ENCODE assay signal across 21 cellular contexts in the genomic region with DNA sequence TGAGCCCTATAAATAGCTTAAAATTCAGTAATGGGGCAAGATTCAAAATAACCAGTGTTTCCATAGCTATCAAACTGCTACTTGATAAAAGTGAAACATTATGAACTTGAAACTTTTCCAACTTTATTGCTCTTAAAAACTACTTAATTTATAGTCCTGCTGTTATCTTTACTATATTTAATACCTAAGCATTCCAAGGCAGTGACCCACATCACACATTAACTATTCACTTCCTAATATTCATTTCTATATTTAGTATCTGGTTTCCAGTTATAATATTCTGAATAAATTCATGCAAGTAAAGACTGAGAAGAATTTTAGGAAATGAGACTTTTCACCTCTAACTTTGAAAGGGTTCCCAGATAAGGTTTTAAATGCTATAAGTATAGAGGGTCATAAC.
A peak's percentile ranks its signal among the peaks of the same experiment; 100 is the strongest.
DNase-seq lines count a peak whose midpoint lies in the region; ATAC-seq and TF ChIP-seq lines count a peak whose summit lies in the region.
"Had no signal": no experiment of that assay in that cellular context is flagged by ENCODE, and none has a peak within 500 bp of the region (broad histone marks: within the 10 kb centered on the region; RNA-seq: fewer than 3 reads in every experiment).

No MANE protein-coding gene starts in this region.

- H3K9me3 Mint-ChIP-seq in naive thymus-derived CD8-positive, alpha-beta T cell, result no peaks in the 10 kb centered on the region
- H3K9me3 Mint-ChIP-seq: activated naive CD8-positive, alpha-beta T cell treated with anti-CD3 and anti-CD28 coated beads, Interleukin-2, amount 10 ng/mL, durations not matched to agents 7 days and 5 days; activated T-cell treated with anti-CD3 and anti-CD28 coated beads, Interleukin-2, amount 50 U/mL, for 72 hours; CD14-positive monocyte; T-cell had no signal

- H3K4me3 Mint-ChIP-seq in naive thymus-derived CD8-positive, alpha-beta T cell, result no peak overlapping the region
- H3K4me3 Mint-ChIP-seq: activated CD8-positive, alpha-beta T cell treated with anti-CD3 and anti-CD28 coated beads, Interleukin-2, amount 10 ng/mL, durations not matched to agents 7 days and 5 days; activated naive CD8-positive, alpha-beta T cell treated with anti-CD3 and anti-CD28 coated beads, Interleukin-2, amount 10 ng/mL, durations not matched to agents 7 days and 5 days; activated T-cell treated with anti-CD3 and anti-CD28 coated beads, Interleukin-2, amount 50 U/mL, for 72 hours; CD14-positive monocyte; T-cell had no signal

- no peaks in the 10 kb centered on the region for H3K9me3 ChIP-seq in left ventricle myocardium inferior (replicated peaks)
- no peaks in the 10 kb centered on the region for H3K9me3 ChIP-seq in psoas muscle
- H3K9me3 ChIP-seq in uterus, result no peaks in the 10 kb centered on the region
- H3K9me3 ChIP-seq: transverse colon had no signal

- H3K27me3 Mint-ChIP-seq in naive thymus-derived CD8-positive, alpha-beta T cell, result peaks cover 4 to 30% (median 11%) of the 10 kb centered on the region in 5 donors

- H3K36me3 ChIP-seq in left ventricle myocardium inferior (peaks cover 23% of the 10 kb centered on the region), psoas muscle (ENCODE audit: insufficient read depth in 1 of 2, low read depth in 1 of 2) (peaks cover 0 to 27% of the 10 kb centered on the region in 2 donors), uterus (no peaks in the 10 kb centered on the region)
- H3K36me3 ChIP-seq: transverse colon had no signal

- H3K4me3 ChIP-seq in left ventricle myocardium inferior (peak overlapping the region; percentile 60), psoas muscle (peak overlapping the region; percentile 1), uterus (no peak overlapping the region)
- H3K4me3 ChIP-seq: transverse colon had no signal

- H3K27ac ChIP-seq in left ventricle myocardium inferior (replicated peaks), result peak overlapping the region; percentile 83
- H3K27ac ChIP-seq in psoas muscle, result peak overlapping the region; percentile 85
- peak overlapping the region; percentile 62 to 80 for H3K27ac ChIP-seq in uterus

- DNase-seq in left ventricle myocardium inferior, result no peak
- no peak for DNase-seq in Right ventricle myocardium superior
- DNase-seq in dermis blood vessel endothelial cell, result peak; percentile 67
- DNase-seq in psoas muscle, result no peak
- DNase-seq in uterus, result no peak
- DNase-seq in naive thymus-derived CD8-positive, alpha-beta T cell, result no peak
- DNase-seq: ACHN; activated CD8-positive, alpha-beta T cell treated with anti-CD3 and anti-CD28 coated beads, Interleukin-2, amount 10 ng/mL, durations not matched to agents 7 days and 5 days; activated naive CD8-positive, alpha-beta T cell treated with anti-CD3 and anti-CD28 coated beads, Interleukin-2, amount 10 ng/mL, durations not matched to agents 7 days and 5 days; activated T-cell treated with anti-CD3 and anti-CD28 coated beads, Interleukin-2, amount 50 U/mL, for 72 hours; caudate nucleus; effector CD4-positive, alpha-beta T cell; H7; hypothalamus; NCI-H1417 treated with DMSO at 0.1 percent for 48 hours; NCI-H2171; T-cell; transverse colon had no signal

- peaks cover 90% of the 10 kb centered on the region for H3K4me1 ChIP-seq in left ventricle myocardium inferior
- H3K4me1 ChIP-seq in psoas muscle, result peaks cover 59% of the 10 kb centered on the region
- peaks cover 0 to 10% of the 10 kb centered on the region in 2 donors for H3K4me1 ChIP-seq in uterus

- H3K27me3 ChIP-seq in left ventricle myocardium inferior (ENCODE audit: low read depth), result no peaks in the 10 kb centered on the region
- no peaks in the 10 kb centered on the region for H3K27me3 ChIP-seq in psoas muscle (ENCODE audit: insufficient read depth in 3 of 3, low read length in 2 of 3)
- H3K27me3 ChIP-seq in uterus, result no peaks in the 10 kb centered on the region
- H3K27me3 ChIP-seq: transverse colon had no signal

- ATAC-seq in Right ventricle myocardium superior (ENCODE audit: poor library complexity) (no peak), psoas muscle (no peak), GM21423 (IDR thresholded peaks at IDR 0.05; ENCODE audit: unreplicated experiment) (no peak), HG02852 (IDR thresholded peaks at IDR 0.05; ENCODE audit: unreplicated experiment) (no peak)
- no peak for ATAC-seq in naive thymus-derived CD8-positive, alpha-beta T cell
- ATAC-seq: activated CD8-positive, alpha-beta T cell treated with anti-CD3 and anti-CD28 coated beads, Interleukin-2, amount 10 ng/mL, durations not matched to agents 7 days and 5 days; activated T-cell treated with anti-CD3 and anti-CD28 coated beads, Interleukin-2, amount 50 U/mL, for 72 hours; T-cell had no signal

- intact Hi-C loops in left ventricle myocardium inferior (cut with micrococcal nuclease), result no loop called here
- intact Hi-C loops in Right ventricle myocardium superior (cut with DNase I), result no loop called here
- intact Hi-C loops in psoas muscle (cut with DNase I), result no loop called here
- intact Hi-C loops in uterus (cut with DNase I; ENCODE audit: low total_unique reads), result no loop called here

- TF ChIP-seq CTCF in left ventricle myocardium inferior (IDR thresholded peaks at IDR 0.05; ENCODE audit: borderline replicate concordance) (no peak), psoas muscle (IDR thresholded peaks at IDR 0.05) (no peak), uterus (IDR thresholded peaks at IDR 0.05) (no peak)

- POLR2A ChIA-PET in naive thymus-derived CD8-positive, alpha-beta T cell (lab: Charles Lee), result no interaction called here

- H3K36me3 Mint-ChIP-seq in naive thymus-derived CD8-positive, alpha-beta T cell, result no peaks in the 10 kb centered on the region
- H3K36me3 Mint-ChIP-seq: activated naive CD8-positive, alpha-beta T cell treated with anti-CD3 and anti-CD28 coated beads, Interleukin-2, amount 10 ng/mL, durations not matched to agents 7 days and 5 days; CD14-positive monocyte; T-cell had no signal

- peaks cover 0 to 2% (median under 1%) of the 10 kb centered on the region in 4 donors for H3K4me1 Mint-ChIP-seq in naive thymus-derived CD8-positive, alpha-beta T cell
- H3K4me1 Mint-ChIP-seq: activated naive CD8-positive, alpha-beta T cell treated with anti-CD3 and anti-CD28 coated beads, Interleukin-2, amount 10 ng/mL, durations not matched to agents 7 days and 5 days; CD14-positive monocyte had no signal

- TF ChIP-seq POLR2A in uterus (IDR thresholded peaks at IDR 0.05), result no peak

- H3K27ac Mint-ChIP-seq in naive thymus-derived CD8-positive, alpha-beta T cell, result no peak overlapping the region
- H3K27ac Mint-ChIP-seq: activated CD8-positive, alpha-beta T cell treated with anti-CD3 and anti-CD28 coated beads, Interleukin-2, amount 10 ng/mL, durations not matched to agents 7 days and 5 days; activated naive CD8-positive, alpha-beta T cell treated with anti-CD3 and anti-CD28 coated beads, Interleukin-2, amount 10 ng/mL, durations not matched to agents 7 days and 5 days; activated T-cell treated with anti-CD3 and anti-CD28 coated beads, Interleukin-2, amount 50 U/mL, for 72 hours; CD14-positive monocyte; T-cell had no signal

Comparison
In these comparisons a context has a peak if more than half of its experiments do, and no peak if none do; other contexts are left out.
1. H3K4me3 ChIP-seq: peak in left ventricle myocardium inferior (single experiment) and psoas muscle (single experiment); none in uterus (0 of 2).
2. Peak in every context shown above with its lines, with median percentiles within 50 percentile points of each other: H3K27ac ChIP-seq.